In the genomic region with DNA sequence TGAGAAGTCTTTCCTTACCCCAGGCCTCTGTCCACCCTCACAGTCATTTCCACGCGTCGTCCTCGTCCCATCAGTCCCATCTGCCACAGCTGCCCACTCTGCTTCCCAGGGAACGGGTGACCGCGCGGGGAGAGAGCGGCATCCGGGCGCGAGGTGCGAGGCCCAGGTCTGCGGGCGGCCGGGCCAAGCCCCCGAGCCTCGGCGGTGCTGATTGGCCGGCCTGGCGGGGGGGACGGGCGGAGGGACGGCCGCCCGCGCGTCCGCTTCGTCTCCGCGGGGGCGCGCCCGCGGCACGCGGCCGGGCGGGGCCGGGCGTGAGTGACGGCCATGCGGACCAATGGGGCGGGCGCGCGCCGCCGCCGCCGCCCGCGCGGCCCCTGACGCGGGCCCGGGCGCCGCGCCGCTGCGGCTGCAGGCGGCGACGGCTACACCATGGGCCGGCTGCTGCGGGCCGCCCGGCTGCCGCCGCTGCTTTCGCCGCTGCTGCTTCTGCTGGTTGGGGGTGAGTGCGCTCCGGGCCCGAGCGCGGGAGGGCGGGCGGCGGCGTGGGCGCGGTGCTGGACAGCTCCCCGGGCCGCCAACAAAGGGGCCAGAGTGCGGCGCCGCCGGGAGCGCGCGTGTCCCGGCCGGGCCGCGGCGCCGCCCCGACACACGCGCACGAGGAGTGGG, we compare ENCODE assay signal across 1 cellular context.
A peak's percentile ranks its signal among the peaks of the same experiment; 100 is the strongest.
TF ChIP-seq lines count a peak whose summit lies in the region.

A gene with protein sequence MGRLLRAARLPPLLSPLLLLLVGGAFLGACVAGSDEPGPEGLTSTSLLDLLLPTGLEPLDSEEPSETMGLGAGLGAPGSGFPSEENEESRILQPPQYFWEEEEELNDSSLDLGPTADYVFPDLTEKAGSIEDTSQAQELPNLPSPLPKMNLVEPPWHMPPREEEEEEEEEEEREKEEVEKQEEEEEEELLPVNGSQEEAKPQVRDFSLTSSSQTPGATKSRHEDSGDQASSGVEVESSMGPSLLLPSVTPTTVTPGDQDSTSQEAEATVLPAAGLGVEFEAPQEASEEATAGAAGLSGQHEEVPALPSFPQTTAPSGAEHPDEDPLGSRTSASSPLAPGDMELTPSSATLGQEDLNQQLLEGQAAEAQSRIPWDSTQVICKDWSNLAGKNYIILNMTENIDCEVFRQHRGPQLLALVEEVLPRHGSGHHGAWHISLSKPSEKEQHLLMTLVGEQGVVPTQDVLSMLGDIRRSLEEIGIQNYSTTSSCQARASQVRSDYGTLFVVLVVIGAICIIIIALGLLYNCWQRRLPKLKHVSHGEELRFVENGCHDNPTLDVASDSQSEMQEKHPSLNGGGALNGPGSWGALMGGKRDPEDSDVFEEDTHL (plus strand): TSS at position 398 of the 669 bp plus-strand sequence. CDS start 35 bp downstream, at position 433.

TF ChIP-seq in HepG2, 621 proteins besides CTCF, POLR2A, EP300 and RAD21 (continued from another document and continues in another):
- TF ChIP-seq, protein P1, sequence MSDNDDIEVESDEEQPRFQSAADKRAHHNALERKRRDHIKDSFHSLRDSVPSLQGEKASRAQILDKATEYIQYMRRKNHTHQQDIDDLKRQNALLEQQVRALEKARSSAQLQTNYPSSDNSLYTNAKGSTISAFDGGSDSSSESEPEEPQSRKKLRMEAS (IDR thresholded peaks at IDR 0.05) = peak; percentile 99
- peak; percentile 43; the same call in 1 of the 2 replicates for TF ChIP-seq NR2C2 (CRISPR knock-in tag; IDR thresholded peaks at IDR 0.05; ENCODE audit: borderline replicate concordance)
- TF ChIP-seq SRSF4 (IDR thresholded peaks at IDR 0.05; ENCODE audit: low read depth, low read length, poor library complexity, severe bottlenecking) = no peak
- TF ChIP-seq, protein P2, sequence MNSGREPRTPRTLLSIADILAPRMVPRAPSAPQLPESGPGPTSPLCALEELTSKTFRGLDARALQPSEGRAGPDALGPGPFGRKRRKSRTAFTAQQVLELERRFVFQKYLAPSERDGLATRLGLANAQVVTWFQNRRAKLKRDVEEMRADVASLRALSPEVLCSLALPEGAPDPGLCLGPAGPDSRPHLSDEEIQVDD (CRISPR knock-in tag; IDR thresholded peaks at IDR 0.05; ENCODE audit: borderline replicate concordance) = peak; percentile 86; the same call in 1 of the 2 replicates
- TF ChIP-seq, protein P3, sequence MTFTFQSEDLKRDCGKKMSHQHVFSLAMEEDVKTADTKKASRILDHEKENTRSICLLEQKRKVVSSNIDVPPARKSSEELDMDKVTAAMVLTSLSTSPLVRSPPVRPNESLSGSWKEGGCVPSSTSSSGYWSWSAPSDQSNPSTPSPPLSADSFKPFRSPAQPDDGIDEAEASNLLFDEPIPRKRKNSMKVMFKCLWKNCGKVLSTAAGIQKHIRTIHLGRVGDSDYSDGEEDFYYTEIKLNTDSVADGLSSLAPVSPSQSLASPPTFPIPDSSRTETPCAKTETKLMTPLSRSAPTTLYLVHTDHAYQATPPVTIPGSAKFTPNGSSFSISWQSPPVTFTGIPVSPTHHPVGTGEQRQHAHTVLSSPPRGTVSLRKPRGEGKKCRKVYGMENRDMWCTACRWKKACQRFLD (CRISPR knock-in tag; IDR thresholded peaks at IDR 0.05; ENCODE audit: borderline replicate concordance) = peak; percentile 72; the same call in 1 of the 2 replicates
- peak; percentile 67; the same call in 1 of the 2 replicates for TF ChIP-seq ZNF605 (CRISPR knock-in tag; IDR thresholded peaks at IDR 0.05)
- TF ChIP-seq, protein P4, sequence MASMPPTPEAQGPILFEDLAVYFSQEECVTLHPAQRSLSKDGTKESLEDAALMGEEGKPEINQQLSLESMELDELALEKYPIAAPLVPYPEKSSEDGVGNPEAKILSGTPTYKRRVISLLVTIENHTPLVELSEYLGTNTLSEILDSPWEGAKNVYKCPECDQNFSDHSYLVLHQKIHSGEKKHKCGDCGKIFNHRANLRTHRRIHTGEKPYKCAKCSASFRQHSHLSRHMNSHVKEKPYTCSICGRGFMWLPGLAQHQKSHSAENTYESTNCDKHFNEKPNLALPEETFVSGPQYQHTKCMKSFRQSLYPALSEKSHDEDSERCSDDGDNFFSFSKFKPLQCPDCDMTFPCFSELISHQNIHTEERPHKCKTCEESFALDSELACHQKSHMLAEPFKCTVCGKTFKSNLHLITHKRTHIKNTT (CRISPR knock-in tag; IDR thresholded peaks at IDR 0.05) = no peak
- no peak for TF ChIP-seq MEF2D (CRISPR knock-in tag; IDR thresholded peaks at IDR 0.05)
- 0 out of 2 replicates have a peak, but pooled peaks have one; percentile 37 for TF ChIP-seq ZNF572 (CRISPR knock-in tag; IDR thresholded peaks at IDR 0.05)
- TF ChIP-seq, protein P5, sequence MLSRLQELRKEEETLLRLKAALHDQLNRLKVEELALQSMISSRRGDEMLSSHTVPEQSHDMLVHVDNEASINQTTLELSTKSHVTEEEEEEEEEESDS (CRISPR knock-in tag; IDR thresholded peaks at IDR 0.05; ENCODE audit: borderline replicate concordance) = no peak
- TF ChIP-seq FOSL1 (CRISPR knock-in tag; IDR thresholded peaks at IDR 0.05; ENCODE audit: borderline replicate concordance) = no peak
- TF ChIP-seq ZNF674 (CRISPR knock-in tag; IDR thresholded peaks at IDR 0.05; ENCODE audit: low read depth) = no peak
- TF ChIP-seq SP2 (CRISPR knock-in tag; IDR thresholded peaks at IDR 0.05) = peak; percentile 78
- no peak for TF ChIP-seq TAF15 (IDR thresholded peaks at IDR 0.05; ENCODE audit: low read depth, low read length, poor library complexity, severe bottlenecking)
- TF ChIP-seq ERF (CRISPR knock-in tag; IDR thresholded peaks at IDR 0.05) = peak; percentile 59; the same call in 1 of the 2 replicates
- no peak for TF ChIP-seq NONO (IDR thresholded peaks at IDR 0.05)
- TF ChIP-seq NONO (CRISPR knock-in tag; conservative IDR thresholded peaks at IDR 0.05) = peak; percentile 18; the same call in 1 of the 2 replicates
- no peak for TF ChIP-seq PHF20 (CRISPR knock-in tag; IDR thresholded peaks at IDR 0.05)
- TF ChIP-seq, protein P6, sequence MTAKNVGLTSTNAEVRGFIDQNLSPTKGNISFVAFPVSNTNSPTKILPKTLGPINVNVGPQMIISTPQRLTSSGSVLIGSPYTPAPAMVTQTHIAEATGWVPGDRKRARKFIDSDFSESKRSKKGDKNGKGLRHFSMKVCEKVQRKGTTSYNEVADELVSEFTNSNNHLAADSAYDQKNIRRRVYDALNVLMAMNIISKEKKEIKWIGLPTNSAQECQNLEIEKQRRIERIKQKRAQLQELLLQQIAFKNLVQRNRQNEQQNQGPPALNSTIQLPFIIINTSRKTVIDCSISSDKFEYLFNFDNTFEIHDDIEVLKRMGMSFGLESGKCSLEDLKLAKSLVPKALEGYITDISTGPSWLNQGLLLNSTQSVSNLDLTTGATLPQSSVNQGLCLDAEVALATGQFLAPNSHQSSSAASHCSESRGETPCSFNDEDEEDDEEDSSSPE (CRISPR knock-in tag; IDR thresholded peaks at IDR 0.05) = peak; percentile 97
- no peak for TF ChIP-seq FLYWCH1 (CRISPR knock-in tag; IDR thresholded peaks at IDR 0.05)
- TF ChIP-seq ZNF20 (CRISPR knock-in tag; IDR thresholded peaks at IDR 0.05) = no peak
- no peak for TF ChIP-seq NCOA1 (CRISPR knock-in tag; IDR thresholded peaks at IDR 0.05)
- TF ChIP-seq TSC22D2 (CRISPR knock-in tag; IDR thresholded peaks at IDR 0.05; ENCODE audit: borderline replicate concordance) = peak; percentile 91
- TF ChIP-seq HNF4G (IDR thresholded peaks at IDR 0.05; ENCODE audit: borderline replicate concordance, low read depth, low read length) = no peak
- TF ChIP-seq HNF4G (CRISPR knock-in tag; IDR thresholded peaks at IDR 0.05; ENCODE audit: borderline replicate concordance, low read depth) = no peak
- 0 out of 2 replicates have a peak, but pooled peaks have one; percentile 20 for TF ChIP-seq RXRB (CRISPR knock-in tag; IDR thresholded peaks at IDR 0.05; ENCODE audit: borderline replicate concordance)
- peak; percentile 76; the same call in 1 of the 2 replicates for TF ChIP-seq ZNF256 (CRISPR knock-in tag; conservative IDR thresholded peaks at IDR 0.05)
- TF ChIP-seq ZNF766 (CRISPR knock-in tag; IDR thresholded peaks at IDR 0.05; ENCODE audit: borderline replicate concordance) = 0 out of 2 replicates have a peak, but pooled peaks have one; percentile 56
- TF ChIP-seq GATAD2A (CRISPR knock-in tag; IDR thresholded peaks at IDR 0.05) = peak; percentile 38; the same call in 1 of the 2 replicates
- TF ChIP-seq, protein P7, sequence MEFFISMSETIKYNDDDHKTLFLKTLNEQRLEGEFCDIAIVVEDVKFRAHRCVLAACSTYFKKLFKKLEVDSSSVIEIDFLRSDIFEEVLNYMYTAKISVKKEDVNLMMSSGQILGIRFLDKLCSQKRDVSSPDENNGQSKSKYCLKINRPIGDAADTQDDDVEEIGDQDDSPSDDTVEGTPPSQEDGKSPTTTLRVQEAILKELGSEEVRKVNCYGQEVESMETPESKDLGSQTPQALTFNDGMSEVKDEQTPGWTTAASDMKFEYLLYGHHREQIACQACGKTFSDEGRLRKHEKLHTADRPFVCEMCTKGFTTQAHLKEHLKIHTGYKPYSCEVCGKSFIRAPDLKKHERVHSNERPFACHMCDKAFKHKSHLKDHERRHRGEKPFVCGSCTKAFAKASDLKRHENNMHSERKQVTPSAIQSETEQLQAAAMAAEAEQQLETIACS (CRISPR knock-in tag; IDR thresholded peaks at IDR 0.05) = peak; percentile 87
- TF ChIP-seq, protein P8, sequence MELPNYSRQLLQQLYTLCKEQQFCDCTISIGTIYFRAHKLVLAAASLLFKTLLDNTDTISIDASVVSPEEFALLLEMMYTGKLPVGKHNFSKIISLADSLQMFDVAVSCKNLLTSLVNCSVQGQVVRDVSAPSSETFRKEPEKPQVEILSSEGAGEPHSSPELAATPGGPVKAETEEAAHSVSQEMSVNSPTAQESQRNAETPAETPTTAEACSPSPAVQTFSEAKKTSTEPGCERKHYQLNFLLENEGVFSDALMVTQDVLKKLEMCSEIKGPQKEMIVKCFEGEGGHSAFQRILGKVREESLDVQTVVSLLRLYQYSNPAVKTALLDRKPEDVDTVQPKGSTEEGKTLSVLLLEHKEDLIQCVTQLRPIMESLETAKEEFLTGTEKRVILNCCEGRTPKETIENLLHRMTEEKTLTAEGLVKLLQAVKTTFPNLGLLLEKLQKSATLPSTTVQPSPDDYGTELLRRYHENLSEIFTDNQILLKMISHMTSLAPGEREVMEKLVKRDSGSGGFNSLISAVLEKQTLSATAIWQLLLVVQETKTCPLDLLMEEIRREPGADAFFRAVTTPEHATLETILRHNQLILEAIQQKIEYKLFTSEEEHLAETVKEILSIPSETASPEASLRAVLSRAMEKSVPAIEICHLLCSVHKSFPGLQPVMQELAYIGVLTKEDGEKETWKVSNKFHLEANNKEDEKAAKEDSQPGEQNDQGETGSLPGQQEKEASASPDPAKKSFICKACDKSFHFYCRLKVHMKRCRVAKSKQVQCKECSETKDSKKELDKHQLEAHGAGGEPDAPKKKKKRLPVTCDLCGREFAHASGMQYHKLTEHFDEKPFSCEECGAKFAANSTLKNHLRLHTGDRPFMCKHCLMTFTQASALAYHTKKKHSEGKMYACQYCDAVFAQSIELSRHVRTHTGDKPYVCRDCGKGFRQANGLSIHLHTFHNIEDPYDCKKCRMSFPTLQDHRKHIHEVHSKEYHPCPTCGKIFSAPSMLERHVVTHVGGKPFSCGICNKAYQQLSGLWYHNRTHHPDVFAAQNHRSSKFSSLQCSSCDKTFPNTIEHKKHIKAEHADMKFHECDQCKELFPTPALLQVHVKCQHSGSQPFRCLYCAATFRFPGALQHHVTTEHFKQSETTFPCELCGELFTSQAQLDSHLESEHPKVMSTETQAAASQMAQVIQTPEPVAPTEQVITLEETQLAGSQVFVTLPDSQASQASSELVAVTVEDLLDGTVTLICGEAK (IDR thresholded peaks at IDR 0.05) = no peak
- TF ChIP-seq, protein P8 (CRISPR knock-in tag; IDR thresholded peaks at IDR 0.05) = no peak
- TF ChIP-seq SMC3 (IDR thresholded peaks at IDR 0.05; ENCODE audit: low read length) = no peak
- TF ChIP-seq, protein P9, sequence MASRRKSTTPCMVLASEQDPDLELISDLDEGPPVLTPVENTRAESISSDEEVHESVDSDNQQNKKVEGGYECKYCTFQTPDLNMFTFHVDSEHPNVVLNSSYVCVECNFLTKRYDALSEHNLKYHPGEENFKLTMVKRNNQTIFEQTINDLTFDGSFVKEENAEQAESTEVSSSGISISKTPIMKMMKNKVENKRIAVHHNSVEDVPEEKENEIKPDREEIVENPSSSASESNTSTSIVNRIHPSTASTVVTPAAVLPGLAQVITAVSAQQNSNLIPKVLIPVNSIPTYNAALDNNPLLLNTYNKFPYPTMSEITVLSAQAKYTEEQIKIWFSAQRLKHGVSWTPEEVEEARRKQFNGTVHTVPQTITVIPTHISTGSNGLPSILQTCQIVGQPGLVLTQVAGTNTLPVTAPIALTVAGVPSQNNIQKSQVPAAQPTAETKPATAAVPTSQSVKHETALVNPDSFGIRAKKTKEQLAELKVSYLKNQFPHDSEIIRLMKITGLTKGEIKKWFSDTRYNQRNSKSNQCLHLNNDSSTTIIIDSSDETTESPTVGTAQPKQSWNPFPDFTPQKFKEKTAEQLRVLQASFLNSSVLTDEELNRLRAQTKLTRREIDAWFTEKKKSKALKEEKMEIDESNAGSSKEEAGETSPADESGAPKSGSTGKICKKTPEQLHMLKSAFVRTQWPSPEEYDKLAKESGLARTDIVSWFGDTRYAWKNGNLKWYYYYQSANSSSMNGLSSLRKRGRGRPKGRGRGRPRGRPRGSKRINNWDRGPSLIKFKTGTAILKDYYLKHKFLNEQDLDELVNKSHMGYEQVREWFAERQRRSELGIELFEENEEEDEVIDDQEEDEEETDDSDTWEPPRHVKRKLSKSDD (CRISPR knock-in tag; IDR thresholded peaks at IDR 0.05; ENCODE audit: low read depth) = peak; percentile 65; the same call in 1 of the 2 replicates
